Comparison of ENCODE assay signal across 1 cellular context in the genomic region with DNA sequence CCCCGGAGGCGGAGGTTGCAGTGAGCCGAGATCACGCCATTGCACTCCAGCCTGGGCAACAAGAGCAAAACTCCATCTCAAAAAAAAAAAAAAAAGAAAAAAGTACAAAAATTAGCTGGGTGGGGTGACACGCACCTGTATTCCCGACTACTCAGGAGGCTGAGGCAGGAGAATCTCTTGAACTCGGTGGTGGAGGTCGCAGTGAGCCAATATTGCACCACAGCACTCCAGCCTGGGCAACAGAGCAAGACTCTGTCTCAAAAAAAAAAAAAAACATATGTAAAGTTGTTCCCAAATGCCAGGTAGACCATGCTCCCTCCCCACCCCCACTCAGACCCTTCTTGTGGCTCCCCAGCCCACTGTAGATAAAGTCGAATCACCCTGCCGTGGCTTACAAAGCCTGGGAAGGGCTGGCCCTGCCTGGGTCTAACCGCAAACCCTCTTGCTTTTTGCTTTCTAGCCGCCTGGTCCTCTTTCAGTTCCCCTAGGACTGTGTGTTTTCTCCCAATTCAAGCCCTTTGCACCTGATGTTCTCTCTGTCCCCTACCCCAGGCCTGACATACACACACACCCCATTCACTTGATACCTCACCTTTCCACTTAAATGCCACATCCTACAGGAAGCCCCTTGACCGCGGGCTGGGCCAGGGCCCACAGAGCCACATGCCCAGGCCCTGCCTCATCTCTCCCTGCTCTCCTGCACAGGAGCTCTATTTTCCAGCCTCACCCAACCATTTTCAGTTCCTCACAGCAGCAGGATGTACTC.
TF ChIP-seq lines count a peak whose summit lies in the region.

No MANE protein-coding gene starts in this region.

TF ChIP-seq in GM12878, 131 proteins besides CTCF, POLR2A, EP300 and RAD21 (continued from another document):
- TF ChIP-seq SPI1 (IDR thresholded peaks at IDR 0.05; ENCODE audit: borderline replicate concordance, insufficient read depth, low read depth, low read length) (peak; percentile 82), IRF4 (IDR thresholded peaks at IDR 0.05; ENCODE audit: low read depth, low read length) (peak; percentile 67), SMAD1 (IDR thresholded peaks at IDR 0.05; ENCODE audit: low read depth, partially characterized antibody) (no peak), TCF12 (IDR thresholded peaks at IDR 0.05; ENCODE audit: low read depth, low read length) (peak; percentile 51; the same call in 1 of the 2 replicates), EED (IDR thresholded peaks at IDR 0.05; ENCODE audit: low read depth) (peak; percentile 92), MYC (IDR thresholded peaks at IDR 0.05; ENCODE audit: insufficient read depth, insufficient read length, insufficient replicate concordance, low read length, severe bottlenecking) (peak; percentile 22), ZNF217 (IDR thresholded peaks at IDR 0.05) (peak; percentile 64; the same call in 1 of the 2 replicates), NFYA (IDR thresholded peaks at IDR 0.05; ENCODE audit: borderline replicate concordance, low read depth, low read length) (no peak), CHD2 (IDR thresholded peaks at IDR 0.05; ENCODE audit: borderline replicate concordance, low read depth, low read length) (peak; percentile 29; the same call in 1 of the 2 replicates), TCF7 (IDR thresholded peaks at IDR 0.05; ENCODE audit: borderline replicate concordance) (no peak), CBX3 (IDR thresholded peaks at IDR 0.05; ENCODE audit: borderline replicate concordance, low read depth) (no peak)
